In the genomic region with DNA sequence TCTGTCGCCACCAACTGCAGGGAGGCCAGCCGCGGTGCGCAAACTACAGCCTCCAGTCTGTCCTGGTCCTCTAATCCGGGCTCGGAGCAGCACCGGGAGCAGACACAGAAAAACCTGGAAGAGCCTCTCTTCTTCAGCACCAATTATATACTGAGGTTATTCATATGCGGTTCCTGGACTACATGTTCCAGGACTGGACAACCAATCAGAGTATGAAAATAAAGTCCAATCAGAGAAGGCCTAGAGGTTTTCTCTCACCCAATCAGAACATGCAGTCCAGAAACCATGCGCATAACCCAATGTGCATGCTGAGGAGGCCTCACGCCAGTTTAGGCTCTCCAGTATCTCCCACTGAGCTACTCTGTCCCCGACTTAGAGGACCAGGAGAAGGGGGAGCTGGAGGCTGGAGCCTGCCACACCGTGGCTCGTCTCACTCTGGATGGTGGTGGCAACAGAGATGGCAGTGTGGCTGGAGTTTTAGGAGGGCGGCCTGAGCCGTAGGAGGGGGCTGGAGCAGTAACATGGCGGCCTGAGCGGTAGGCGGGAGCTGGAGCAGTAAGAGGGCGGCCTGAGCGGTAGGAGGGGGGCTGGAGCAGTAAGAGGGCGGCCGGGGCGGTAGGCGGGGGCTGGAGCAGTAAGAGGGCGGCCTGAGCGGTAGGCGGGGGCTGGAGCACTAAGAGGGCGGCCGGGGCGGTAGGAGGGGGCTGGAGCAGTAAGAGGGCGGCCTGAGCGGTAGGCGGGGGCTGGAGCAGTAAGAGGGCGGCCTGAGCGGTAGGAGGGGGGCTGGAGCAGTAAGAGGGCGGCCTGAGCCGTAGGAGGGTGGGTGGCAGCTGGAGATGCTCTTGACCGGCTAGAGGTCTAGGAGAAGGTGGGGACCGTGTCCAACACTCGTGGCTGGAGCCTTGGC, we compare ENCODE assay signal across 23 cellular contexts. TPM values are rescaled to one million over a fixed set of nuclear protein-coding genes. Genes with fewer than 3 reads are reported as not detected.
A peak's percentile ranks its signal among the peaks of the same experiment; 100 is the strongest.
DNase-seq lines count a peak whose midpoint lies in the region; ATAC-seq, FAIRE-seq and TF ChIP-seq lines count a peak whose summit lies in the region.
"Had no signal": no experiment of that assay in that cellular context is flagged by ENCODE, and none has a peak within 500 bp of the region (broad histone marks: within the 10 kb centered on the region; RNA-seq: fewer than 3 reads in every experiment).

No MANE protein-coding gene starts in this region.

- H3K27ac ChIP-seq in right atrium auricular region = no peak overlapping the region
- peak overlapping the region; percentile 98 for H3K27ac ChIP-seq in K562 (ENCODE audit: extremely low read depth, low read depth, low read length)
- H3K27ac ChIP-seq: ascending aorta, colonic mucosa, upper lobe of right lung had no signal

- H3K4me1 ChIP-seq in right atrium auricular region = no peaks in the 10 kb centered on the region
- H3K4me1 ChIP-seq in K562 (replicated peaks in 1 of 2; ENCODE audit: control insufficient read depth in 2 of 2, insufficient read depth in 2 of 2, low read length in 2 of 2) = peaks cover 0 to 24% of the 10 kb centered on the region in 2 experiments; a peak in 3 of 5 replicates
- no peaks in the 10 kb centered on the region for H3K4me1 ChIP-seq in HAP-1
- H3K4me1 ChIP-seq: ascending aorta, colonic mucosa, upper lobe of right lung had no signal

- under 1% methylated on average over 39 of the region's 40 CpGs for WGBS in K562 (ENCODE audit: insufficient coverage, low coverage, missing lambda C conversion rate)

- intact Hi-C loops in Right ventricle myocardium inferior (cut with DNase I) = no loop called here
- intact Hi-C loops in K562 (cut with micrococcal nuclease) = no loop called here

- H3K27me3 ChIP-seq in right atrium auricular region = no peaks in the 10 kb centered on the region
- H3K27me3 ChIP-seq in K562 (ENCODE audit: control insufficient read depth in 2 of 2, insufficient read depth in 2 of 2, low read length in 2 of 2) = no peaks in the 10 kb centered on the region
- no peaks in the 10 kb centered on the region for H3K27me3 ChIP-seq in HAP-1 (ENCODE audit: low read depth)
- H3K27me3 ChIP-seq: ascending aorta, colonic mucosa, upper lobe of right lung had no signal

- peak overlapping the region; percentile 99 for H2AFZ ChIP-seq in K562 (ENCODE audit: low read depth, low read length)

- peaks cover 5% of the 10 kb centered on the region; the same call in 1 of the 2 replicates for H4K20me1 ChIP-seq in K562 (replicated peaks; ENCODE audit: control insufficient read depth, insufficient read depth, low read length)

- H3K27me3 Mint-ChIP-seq in type B pancreatic cell = no peaks in the 10 kb centered on the region
- H3K27me3 Mint-ChIP-seq: activated CD4-positive, alpha-beta T cell treated with anti-CD3 and anti-CD28 coated beads for 36 hours had no signal

- H3K36me3 ChIP-seq in right atrium auricular region (no peaks in the 10 kb centered on the region), K562 (ENCODE audit: control insufficient read depth, insufficient read depth, low read length) (peaks cover 31% of the 10 kb centered on the region; the same call in 1 of the 3 replicates), HAP-1 (replicated peaks) (no peaks in the 10 kb centered on the region)
- H3K36me3 ChIP-seq: ascending aorta, colonic mucosa, upper lobe of right lung had no signal

- peak overlapping the region; percentile 97 for H3K4me2 ChIP-seq in K562 (ENCODE audit: insufficient read depth, low read length)

- peak overlapping the region; percentile 89 to 99 for H3K9ac ChIP-seq in K562 (ENCODE audit: insufficient read depth in 1 of 2, low read depth in 2 of 2, low read length in 2 of 2)

- FAIRE-seq in K562 (lab: Jason Lieb, UNC) = peak; percentile 87
- FAIRE-seq: GM19239 had no signal

- no peak overlapping the region for H3K4me3 Mint-ChIP-seq in type B pancreatic cell
- H3K4me3 Mint-ChIP-seq: activated CD4-positive, alpha-beta T cell treated with anti-CD3 and anti-CD28 coated beads for 36 hours; activated naive CD4-positive, alpha-beta T cell treated with anti-CD3 and anti-CD28 coated beads for 36 hours had no signal

- H3K79me2 ChIP-seq in K562 (ENCODE audit: control insufficient read depth, insufficient read depth, low read length) = peaks cover 63% of the 10 kb centered on the region

- CTCF ChIA-PET in K562 (lab: Yijun Ruan, JAX; ENCODE audit: low intra/inter-chr PET ratio) = no interaction called here

- TF ChIP-seq CTCF in right atrium auricular region (IDR thresholded peaks at IDR 0.05) = no peak
- no peak for TF ChIP-seq CTCF in K562 (IDR thresholded peaks at IDR 0.05 in 2 of 3, conservative IDR thresholded peaks at IDR 0.05 in 1 of 3; ENCODE audit: insufficient read depth in 2 of 3, low read depth in 1 of 3, low read length in 3 of 3)
- TF ChIP-seq CTCF in type B pancreatic cell (conservative IDR thresholded peaks at IDR 0.05) = no peak

- in situ Hi-C loops in K562 (cut with MboI) = no loop called here
- in situ Hi-C loops in HAP-1 (cut with MboI; ENCODE audit: low sequenced_read_pairs) = no loop called here

- no peak overlapping the region for H3K4me3 ChIP-seq in right atrium auricular region
- peak overlapping the region; percentile 86 for H3K4me3 ChIP-seq in K562
- H3K4me3 ChIP-seq in HAP-1 = no peak overlapping the region
- H3K4me3 ChIP-seq: ascending aorta, colonic mucosa, upper lobe of right lung had no signal

- DNase-seq in Right ventricle myocardium inferior (ENCODE audit: missing footprints) (peak; percentile 27), right atrium auricular region (ENCODE audit: low spot score) (no peak), K562 (ENCODE audit: extremely low read depth in 1 of 4, low spot score in 3 of 4) (peak; percentile 82 to 96 (median 85)), inferior parietal cortex (ENCODE audit: extremely low spot score) (peak; percentile 11), type B pancreatic cell (ENCODE audit: extremely low spot score, unreplicated experiment) (peak; percentile 78), HAP-1 (ENCODE audit: low spot score in 2 of 2) (no peak), DMS79 (lab: John Stamatoyannopoulos, UW) (no peak)
- DNase-seq: activated CD4-positive, alpha-beta T cell treated with anti-CD3 and anti-CD28 coated beads for 36 hours; activated CD8-positive, alpha-beta memory T cell treated with anti-CD3 and anti-CD28 coated beads, Interleukin-2, amount 50 U/mL, for 48 hours; activated naive CD4-positive, alpha-beta T cell treated with anti-CD3 and anti-CD28 coated beads for 36 hours; C1 segment of cervical spinal cord; colonic mucosa; DMS79 treated with DMSO at 0.1 percent for 48 hours; erythroblast; NCI-H1694; NCI-H446 treated with DMSO at 0.1 percent for 48 hours; OCI-M1; stimulated activated CD4-positive, alpha-beta T cell treated with anti-CD3 and anti-CD28 coated beads, Interleukin-12 subunit alpha, Interleukin-12 subunit beta, amount 100 ng/mL, for 4 hours; stimulated activated naive CD4-positive, alpha-beta T cell treated with Interleukin-2 at 50 U/mL for 16 hours; upper lobe of right lung had no signal

- TF ChIP-seq RAD21 in K562 (CRISPR knock-in tag; conservative IDR thresholded peaks at IDR 0.05 in 1 of 2, IDR thresholded peaks at IDR 0.05 in 1 of 2) = no peak

- no peaks in the 10 kb centered on the region for H3K9me3 Mint-ChIP-seq in type B pancreatic cell
- H3K9me3 Mint-ChIP-seq: activated naive CD4-positive, alpha-beta T cell treated with anti-CD3 and anti-CD28 coated beads for 36 hours had no signal

- peaks cover 7% of the 10 kb centered on the region for H3K4me1 Mint-ChIP-seq in type B pancreatic cell (ENCODE audit: unreplicated experiment)
- H3K4me1 Mint-ChIP-seq: activated CD4-positive, alpha-beta T cell treated with anti-CD3 and anti-CD28 coated beads for 36 hours had no signal

- no peaks in the 10 kb centered on the region for H3K9me3 ChIP-seq in right atrium auricular region
- no peaks in the 10 kb centered on the region for H3K9me3 ChIP-seq in K562 (replicated peaks; ENCODE audit: control insufficient read depth, insufficient read depth, low read depth, low read length)
- H3K9me3 ChIP-seq in HAP-1 = no peaks in the 10 kb centered on the region
- H3K9me3 ChIP-seq: ascending aorta, colonic mucosa, upper lobe of right lung had no signal

- BruUV-seq in K562 (replicated peaks; lab: Mats Ljungman, UMichigan) = no TSS peak

- no peaks in the 10 kb centered on the region for H3K36me3 Mint-ChIP-seq in type B pancreatic cell

- no peaks in the 10 kb centered on the region for H3K9me1 ChIP-seq in K562 (ENCODE audit: control insufficient read depth, insufficient read depth, low read length)

- ATAC-seq in Right ventricle myocardium inferior (no peak), K562 (peak; percentile 99), HG03095 (IDR thresholded peaks at IDR 0.05; ENCODE audit: unreplicated experiment) (no peak)
- ATAC-seq: activated CD4-positive, alpha-beta T cell treated with anti-CD3 and anti-CD28 coated beads for 36 hours had no signal

- no peak overlapping the region for H3K27ac Mint-ChIP-seq in type B pancreatic cell
- H3K27ac Mint-ChIP-seq: activated CD4-positive, alpha-beta T cell treated with anti-CD3 and anti-CD28 coated beads for 36 hours; activated naive CD4-positive, alpha-beta T cell treated with anti-CD3 and anti-CD28 coated beads for 36 hours had no signal

- TF ChIP-seq EP300 in K562 (IDR thresholded peaks at IDR 0.05; ENCODE audit: low read length) = no peak

- POLR2A ChIA-PET in K562 (lab: Yijun Ruan, JAX) = interaction anchor here (0.5 to 1.7 kb wide), 11 partner anchors 10 to 46 kb away, joined by 3 to 10 read pairs (median 4); a partner anchor contains a TSS

- TF ChIP-seq POLR2A in K562 (conservative IDR thresholded peaks at IDR 0.05) = peak; percentile 98

RNA-seq across cellular contexts. Expression of a gene that starts 20.4 kb away (rescaled TPM):
- total RNA-seq in Right ventricle myocardium inferior (9.2 TPM), right atrium auricular region (1 to 10 TPM; 4.4 to 9.1 TPM), K562 (2014; rRNA removed) (6.1 and 6.5 TPM in 2 replicates), K562 (2014; rRNA removed; fragmentation: Illumina TruSeq; extraction: Trizol) (13.5 and 13.9 TPM in 2 replicates), K562 (2015; rRNA removed; fragmentation: Illumina TruSeq; extraction: Trizol) (10.5 and 12.8 TPM in 2 replicates), K562 (2021) (13.5 and 14.2 TPM in 2 replicates), type B pancreatic cell (ENCODE audit: low replicate concordance) (10.1 and 14.1 TPM in 2 replicates)
- 34.8 and 81.1 TPM in 2 replicates for total RNA-seq in K562 (2011; cell fraction: chromatin; rRNA removed; ENCODE audit: low replicate concordance)
- total RNA-seq in K562 (2011; cell fraction: nucleolus; rRNA removed) = 29.7 and 40.4 TPM in 2 replicates
- 48.1 and 60.9 TPM in 2 replicates for total RNA-seq in K562 (2011; cell fraction: nucleoplasm; rRNA removed)
- polyA plus RNA-seq in K562 (2011; rRNA removed) (21.9 and 24.1 TPM in 2 replicates), K562 (2014; fragmentation: Illumina TruSeq; extraction: Trizol) (15.8 and 17.2 TPM in 2 replicates), K562 (2014; fragmentation: Nextera tagmentation; extraction: Ambion mirVana) (1 to 10 TPM; 3.3 to 3.7 TPM), K562 (2014; rRNA removed) (18.0 and 20.0 TPM in 2 replicates)
- 5.6 and 11.8 TPM in 2 replicates for polyA plus RNA-seq in K562 (2011; cell fraction: cytosol; rRNA removed)
- polyA plus RNA-seq in K562 (2011; cell fraction: nucleus; rRNA removed) = 30.2 and 31.5 TPM in 2 replicates
- polyA plus RNA-seq in K562 (2012) = 12.9 and 20.0 TPM in 2 replicates
- 17.6 and 20.0 TPM in 2 replicates for polyA minus RNA-seq in K562 (2011; rRNA and poly(A)+ RNA removed)
- 6.1 and 6.8 TPM in 2 replicates for polyA minus RNA-seq in K562 (2011; cell fraction: cytosol; rRNA and poly(A)+ RNA removed)
- 11.4 and 21.9 TPM in 2 replicates for polyA minus RNA-seq in K562 (2011; cell fraction: nucleus; rRNA and poly(A)+ RNA removed)

RNA-seq across cellular contexts. Expression of a gene that starts 37.6 kb away (rescaled TPM):
- total RNA-seq in Right ventricle myocardium inferior (693 TPM), right atrium auricular region (1,000 to 10,000 TPM; 1,155 to 1,413 TPM), K562 (2014; rRNA removed) (4,051 and 4,420 TPM in 2 replicates), K562 (2014; rRNA removed; fragmentation: Illumina TruSeq; extraction: Trizol) (2,268 and 2,618 TPM in 2 replicates), K562 (2015; rRNA removed; fragmentation: Illumina TruSeq; extraction: Trizol) (3,776 and 3,843 TPM in 2 replicates), K562 (2021) (2,303 and 2,318 TPM in 2 replicates), type B pancreatic cell (ENCODE audit: low replicate concordance) (1,864 and 2,055 TPM in 2 replicates)
- 854 and 1,455 TPM in 2 replicates for total RNA-seq in K562 (2011; cell fraction: chromatin; rRNA removed; ENCODE audit: low replicate concordance)
- total RNA-seq in K562 (2011; cell fraction: nucleolus; rRNA removed) = 1,835 and 1,893 TPM in 2 replicates
- 1,718 and 2,743 TPM in 2 replicates for total RNA-seq in K562 (2011; cell fraction: nucleoplasm; rRNA removed)
- polyA plus RNA-seq in K562 (2011; rRNA removed) (3,764 and 5,908 TPM in 2 replicates), K562 (2014; fragmentation: Illumina TruSeq; extraction: Trizol) (3,833 and 4,270 TPM in 2 replicates), K562 (2014; fragmentation: Nextera tagmentation; extraction: Ambion mirVana) (1,000 to 10,000 TPM; 3,894 to 5,311 TPM), K562 (2014; rRNA removed) (3,427 and 3,846 TPM in 2 replicates)
- polyA plus RNA-seq in K562 (2011; cell fraction: cytosol; rRNA removed) = 7,594 and 7,810 TPM in 2 replicates
- 2,830 and 3,465 TPM in 2 replicates for polyA plus RNA-seq in K562 (2011; cell fraction: nucleus; rRNA removed)
- 3,329 and 5,405 TPM in 2 replicates for polyA plus RNA-seq in K562 (2012)
- polyA minus RNA-seq in K562 (2011; rRNA and poly(A)+ RNA removed) = 4,917 and 6,085 TPM in 2 replicates
- 3,397 and 3,535 TPM in 2 replicates for polyA minus RNA-seq in K562 (2011; cell fraction: cytosol; rRNA and poly(A)+ RNA removed)
- 973 and 1,854 TPM in 2 replicates for polyA minus RNA-seq in K562 (2011; cell fraction: nucleus; rRNA and poly(A)+ RNA removed)

RNA-seq across cellular contexts. Expression of a gene that starts 58.2 kb away (rescaled TPM):
- total RNA-seq in Right ventricle myocardium inferior (20.9 TPM), right atrium auricular region (10 to 100 TPM; 10.0 to 11.2 TPM), K562 (2014; rRNA removed) (29.5 and 31.6 TPM in 2 replicates), K562 (2014; rRNA removed; fragmentation: Illumina TruSeq; extraction: Trizol) (11.4 and 14.2 TPM in 2 replicates), K562 (2015; rRNA removed; fragmentation: Illumina TruSeq; extraction: Trizol) (21.7 and 25.6 TPM in 2 replicates), K562 (2021) (37.7 and 47.6 TPM in 2 replicates), type B pancreatic cell (ENCODE audit: low replicate concordance) (22.1 and 31.2 TPM in 2 replicates)
- 93.5 and 120 TPM in 2 replicates for total RNA-seq in K562 (2011; cell fraction: chromatin; rRNA removed; ENCODE audit: low replicate concordance)
- total RNA-seq in K562 (2011; cell fraction: nucleolus; rRNA removed) = 59.6 and 64.0 TPM in 2 replicates
- 84.3 and 102 TPM in 2 replicates for total RNA-seq in K562 (2011; cell fraction: nucleoplasm; rRNA removed)
- polyA plus RNA-seq in K562 (2011; rRNA removed) (15.6 and 19.3 TPM in 2 replicates), K562 (2014; fragmentation: Illumina TruSeq; extraction: Trizol) (20.9 and 29.8 TPM in 2 replicates), K562 (2014; fragmentation: Nextera tagmentation; extraction: Ambion mirVana) (1 to 10 TPM; 1.8 to 2.1 TPM), K562 (2014; rRNA removed) (34.8 and 39.3 TPM in 2 replicates)
- 15.7 and 25.0 TPM in 2 replicates for polyA plus RNA-seq in K562 (2011; cell fraction: cytosol; rRNA removed)
- 121 and 125 TPM in 2 replicates for polyA plus RNA-seq in K562 (2011; cell fraction: nucleus; rRNA removed)
- polyA plus RNA-seq in K562 (2012) = 32.5 and 45.1 TPM in 2 replicates
- polyA minus RNA-seq in K562 (2011; rRNA and poly(A)+ RNA removed) = 14.0 and 16.6 TPM in 2 replicates
- polyA minus RNA-seq in K562 (2011; cell fraction: cytosol; rRNA and poly(A)+ RNA removed) = 7.3 and 9.5 TPM in 2 replicates
- 19.9 and 22.7 TPM in 2 replicates for polyA minus RNA-seq in K562 (2011; cell fraction: nucleus; rRNA and poly(A)+ RNA removed)

Comparison
In these comparisons a context has a peak if more than half of its experiments do, and no peak if none do; other contexts are left out.
1. DNase-seq: peak in Right ventricle myocardium inferior (single experiment), K562 (4 of 4), inferior parietal cortex (single experiment) and type B pancreatic cell (single experiment); none in right atrium auricular region (single experiment), HAP-1 (0 of 2) and DMS79 (single experiment).